6 cellular contexts compared by ENCODE assay signal in the genomic region with DNA sequence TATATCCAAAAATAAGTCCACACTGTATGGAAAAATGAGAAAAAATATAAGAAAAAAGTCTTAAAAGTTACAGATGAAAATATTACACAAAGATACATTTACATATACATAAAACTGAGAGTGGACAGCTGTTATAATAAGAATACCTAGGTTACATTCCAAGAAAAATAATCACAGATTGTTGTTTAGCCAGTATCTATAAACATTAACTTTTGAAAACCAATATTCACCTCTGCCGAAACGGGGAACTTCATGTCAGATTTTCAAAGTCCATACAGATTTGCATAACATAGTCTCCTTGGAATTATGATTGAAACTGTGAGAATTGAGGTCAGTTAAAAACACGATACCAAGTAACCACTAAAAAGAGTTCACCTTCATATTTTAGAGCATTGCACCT.
"Had no signal": no experiment of that assay in that cellular context is flagged by ENCODE, and none has a peak within 500 bp of the region (broad histone marks: within the 10 kb centered on the region; RNA-seq: fewer than 3 reads in every experiment).

No MANE protein-coding gene starts in this region.

- H3K27ac ChIP-seq: HL-60 had no signal

- H3K4me3 Mint-ChIP-seq: GM23338, H9, IgD-negative memory B cell had no signal

- H3K27ac Mint-ChIP-seq: GM23338, IgD-negative memory B cell had no signal

- ATAC-seq: GM23338, HepG2 had no signal

- H3K4me3 ChIP-seq: GM23338 had no signal

- H3K4me1 Mint-ChIP-seq: IgD-negative memory B cell had no signal

- DNase-seq: H9, HCEC 1CT had no signal
